8 cellular contexts compared by ENCODE assay signal in the genomic region with DNA sequence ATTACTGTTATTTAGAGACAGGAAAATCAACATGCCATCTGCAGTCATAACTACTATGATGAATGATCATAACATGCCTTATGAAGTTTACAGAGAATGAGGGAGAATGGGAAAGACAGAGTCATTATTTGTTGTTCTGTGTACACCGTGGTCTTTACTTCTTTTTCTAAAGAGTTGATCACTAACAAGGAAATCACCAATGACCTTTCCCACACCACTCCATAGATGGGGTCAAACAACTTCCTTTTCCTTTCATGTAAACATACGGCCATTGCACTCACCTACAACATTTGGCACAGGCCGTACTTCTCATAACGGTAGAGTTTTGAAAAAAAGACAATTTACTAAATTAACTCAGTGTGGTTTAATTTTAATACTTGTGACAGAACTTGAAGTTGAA.
"Had no signal": no experiment of that assay in that cellular context is flagged by ENCODE, and none has a peak within 500 bp of the region (broad histone marks: within the 10 kb centered on the region; RNA-seq: fewer than 3 reads in every experiment).

No MANE protein-coding gene starts in this region.

- H3K27ac ChIP-seq: GM23248, HL-60 had no signal

- DNase-seq: GM23248, GOT3, H7, HCEC 1CT, IMR-90, KG1 had no signal

- ATAC-seq: K562 had no signal

- H3K4me3 ChIP-seq: GM23248, K562 had no signal

- H2AFZ ChIP-seq: GM23248 had no signal

- FAIRE-seq: K562 had no signal

- H3K9ac ChIP-seq: GM23248 had no signal
